Comparison of ENCODE assay signal across 8 cellular contexts in genomic region chr12:124861898-124862676, GRCh38. TPM values are rescaled to one million over a fixed set of nuclear protein-coding genes. Genes with fewer than 3 reads are reported as not detected.
DNase-seq lines count a peak whose midpoint lies in the region; ATAC-seq, FAIRE-seq and TF ChIP-seq lines count a peak whose summit lies in the region.

No MANE protein-coding gene starts in this region.

- no peak for TF ChIP-seq POLR2A in HCT116 (IDR thresholded peaks at IDR 0.05; ENCODE audit: borderline replicate concordance, extremely low read depth, insufficient read depth, insufficient read length)
- TF ChIP-seq POLR2A in HepG2 (IDR thresholded peaks at IDR 0.05; ENCODE audit: insufficient read depth in 1 of 2, low read depth in 2 of 2, low read length in 2 of 2), result no peak
- no peak for TF ChIP-seq POLR2A in stomach (IDR thresholded peaks at IDR 0.05)

- peak overlapping the region; percentile 68 to 92 for H3K4me3 ChIP-seq in HCT116 (replicated peaks in 1 of 2; ENCODE audit: low read depth in 1 of 2, low read length in 2 of 2)
- H3K4me3 ChIP-seq in HepG2 (replicated peaks in 1 of 3; ENCODE audit: insufficient read depth in 1 of 3, low read depth in 2 of 3, low read length in 3 of 3), result peak overlapping the region; percentile 76 to 94 (median 85)
- H3K4me3 ChIP-seq in stomach, result peak overlapping the region in 1 of 4 donors; percentile 95

- no peak overlapping the region for H2AFZ ChIP-seq in HCT116 (ENCODE audit: low read depth, low read length, poor library complexity, severe bottlenecking)
- H2AFZ ChIP-seq in HepG2 (ENCODE audit: low read length), result no peak overlapping the region

- no peaks in the 10 kb centered on the region for H3K9me3 Mint-ChIP-seq in CD4-positive, alpha-beta T cell
- H3K9me3 Mint-ChIP-seq in activated CD4-positive, alpha-beta memory T cell treated with anti-CD3 and anti-CD28 coated beads for 36 hours, result no peaks in the 10 kb centered on the region

- BruUV-seq in HCT116 (replicated peaks; lab: Mats Ljungman, UMichigan) (TSS peak; percentile 55), HepG2 (replicated peaks; lab: Mats Ljungman, UMichigan) (TSS peak; percentile 49)

- ATAC-seq in CD4-positive, alpha-beta T cell (ENCODE audit: poor library complexity), result no peak
- ATAC-seq in HCT116 (no peak), HepG2 (no peak), HG02840 (IDR thresholded peaks at IDR 0.05; ENCODE audit: low FRiP score, unreplicated experiment) (no peak)

- no peak for TF ChIP-seq CTCF in CD4-positive, alpha-beta T cell (IDR thresholded peaks at IDR 0.05)
- TF ChIP-seq CTCF in HCT116 (IDR thresholded peaks at IDR 0.05 in 2 of 3, conservative IDR thresholded peaks at IDR 0.05 in 1 of 3; ENCODE audit: borderline replicate concordance in 1 of 3, insufficient read depth in 1 of 3, low read depth in 2 of 3, low read length in 2 of 3) (no peak), HepG2 (CRISPR knock-in tag; IDR thresholded peaks at IDR 0.05) (no peak), stomach (IDR thresholded peaks at IDR 0.05) (no peak)

- H3K4me1 Mint-ChIP-seq in CD4-positive, alpha-beta T cell (ENCODE audit: low read depth), result peaks cover 19% of the 10 kb centered on the region
- H3K4me1 Mint-ChIP-seq in activated CD4-positive, alpha-beta memory T cell treated with anti-CD3 and anti-CD28 coated beads for 36 hours (ENCODE audit: low read depth), result peaks cover 18% of the 10 kb centered on the region

- no peak for DNase-seq in CD4-positive, alpha-beta T cell
- no peak for DNase-seq in HCT116 (ENCODE audit: low read depth, low spot score)
- DNase-seq in activated CD4-positive, alpha-beta memory T cell treated with anti-CD3 and anti-CD28 coated beads for 36 hours, result no peak
- no peak for DNase-seq in HepG2 (ENCODE audit: low spot score)
- DNase-seq in mucosa of gallbladder (ENCODE audit: low spot score), result no peak
- no peak for DNase-seq in NCI-H146 treated with DMSO at 0.1 percent for 48 hours (lab: John Stamatoyannopoulos, UW; ENCODE audit: unreplicated experiment)
- DNase-seq in stomach, result no peak

- no peaks in the 10 kb centered on the region for H3K27me3 Mint-ChIP-seq in CD4-positive, alpha-beta T cell
- no peaks in the 10 kb centered on the region for H3K27me3 Mint-ChIP-seq in activated CD4-positive, alpha-beta memory T cell treated with anti-CD3 and anti-CD28 coated beads for 36 hours

- H3K36me3 Mint-ChIP-seq in CD4-positive, alpha-beta T cell (ENCODE audit: low read depth), result no peaks in the 10 kb centered on the region
- no peaks in the 10 kb centered on the region for H3K36me3 Mint-ChIP-seq in activated CD4-positive, alpha-beta memory T cell treated with anti-CD3 and anti-CD28 coated beads for 36 hours

- CTCF ChIA-PET in CD4-positive, alpha-beta T cell (lab: Charles Lee), result no interaction called here
- CTCF ChIA-PET in HCT116 (lab: Charles Lee), result interaction anchor here (0.9 kb wide), 1 partner anchor 43 kb away, joined by 5 read pairs; no protein-coding TSS in a partner anchor
- CTCF ChIA-PET in activated CD4-positive, alpha-beta memory T cell treated with anti-CD3 and anti-CD28 coated beads for 36 hours (lab: Charles Lee), result interaction anchor here (0.9 kb wide), 1 partner anchor 45 kb away, joined by 3 read pairs; no protein-coding TSS in a partner anchor
- CTCF ChIA-PET in HepG2 (lab: Yijun Ruan, JAX; ENCODE audit: low intra/inter-chr PET ratio, low total read pairs), result interaction anchor here (2.9 kb wide), 1 partner anchor 37 kb away, joined by 18 read pairs; no protein-coding TSS in a partner anchor

- H3K27ac ChIP-seq in CD4-positive, alpha-beta T cell (ENCODE audit: low read depth, low read length), result no peak overlapping the region
- H3K27ac ChIP-seq in HCT116 (ENCODE audit: low read depth, low read length) (peak overlapping the region; percentile 93), HepG2 (ENCODE audit: extremely low read length, insufficient read depth, low read length) (peak overlapping the region; percentile 72), stomach (no peak overlapping the region)

- H3K9me3 ChIP-seq in CD4-positive, alpha-beta T cell (ENCODE audit: control insufficient read depth, low read length), result no peaks in the 10 kb centered on the region
- H3K9me3 ChIP-seq in HCT116 (ENCODE audit: control insufficient read depth in 1 of 2, insufficient read depth in 1 of 2, low read depth in 1 of 2, low read length in 2 of 2), result no peaks in the 10 kb centered on the region
- no peaks in the 10 kb centered on the region for H3K9me3 ChIP-seq in HepG2 (ENCODE audit: low read length)
- H3K9me3 ChIP-seq in stomach, result no peaks in the 10 kb centered on the region

- H3K4me3 Mint-ChIP-seq in CD4-positive, alpha-beta T cell, result peak overlapping the region; percentile 87
- H3K4me3 Mint-ChIP-seq in activated CD4-positive, alpha-beta memory T cell treated with anti-CD3 and anti-CD28 coated beads for 36 hours, result peak overlapping the region; percentile 68

- no peak overlapping the region for H3K27ac Mint-ChIP-seq in CD4-positive, alpha-beta T cell
- no peak overlapping the region for H3K27ac Mint-ChIP-seq in activated CD4-positive, alpha-beta memory T cell treated with anti-CD3 and anti-CD28 coated beads for 36 hours

- peak overlapping the region; percentile 92 for H3K9ac ChIP-seq in HCT116 (ENCODE audit: low read length)
- peak overlapping the region; percentile 89 for H3K9ac ChIP-seq in HepG2 (ENCODE audit: insufficient read depth, low read depth, low read length)

- in situ Hi-C loops in HepG2 (cut with HindIII; ENCODE audit: extremely low pct_ligation_motif_present, low pct_unique_long_range_greater_than_20kb), result no loop called here

- no peak for TF ChIP-seq RAD21 in HCT116 (IDR thresholded peaks at IDR 0.05; ENCODE audit: low read depth)
- TF ChIP-seq RAD21 in HepG2 (CRISPR knock-in tag; IDR thresholded peaks at IDR 0.05), result no peak

- POLR2A ChIA-PET in CD4-positive, alpha-beta T cell (lab: Charles Lee), result no interaction called here
- POLR2A ChIA-PET in HCT116 (lab: Charles Lee) (interaction anchor here (1.2 to 2.0 kb wide), 2 partner anchors 18 to 52 kb away, joined by 4 to 7 read pairs; partner anchors contain the start of gene UBC), HepG2 (lab: Yijun Ruan, JAX) (interaction anchor here (0.9 to 3.3 kb wide), 11 partner anchors 8 to 88 kb away, joined by 3 to 16 read pairs (median 4); partner anchors contain the start of gene UBC)
- POLR2A ChIA-PET in activated CD4-positive, alpha-beta memory T cell treated with anti-CD3 and anti-CD28 coated beads for 36 hours (lab: Charles Lee), result interaction anchor here (1.5 kb wide), 1 partner anchor 52 kb away, joined by 6 read pairs; the partner anchor contains the start of gene UBC

- peaks cover 20 to 32% of the 10 kb centered on the region in 2 experiments for H3K4me1 ChIP-seq in HCT116 (ENCODE audit: control insufficient read depth in 1 of 2, insufficient read depth in 2 of 2, low read length in 2 of 2)
- peaks cover 76% of the 10 kb centered on the region for H3K4me1 ChIP-seq in HepG2 (ENCODE audit: insufficient read depth, low read length)
- H3K4me1 ChIP-seq in stomach, result peaks cover 12 to 47% (median 31%) of the 10 kb centered on the region in 4 donors

- WGBS in HepG2 (ENCODE audit: low lambda C conversion rate), result 38% methylated on average over 8 of the region's 8 CpGs
- 76 to 84% (median 81%) methylated on average over 8 of the region's 8 CpGs for WGBS in stomach, 5 donors

- H3K36me3 ChIP-seq in HCT116 (ENCODE audit: control insufficient read depth in 1 of 2, insufficient read depth in 2 of 2, low read length in 2 of 2) (peaks cover 12% of the 10 kb centered on the region in 2 experiments), HepG2 (replicated peaks in 1 of 2; ENCODE audit: control insufficient read depth in 1 of 2, insufficient read depth in 2 of 2, low read length in 2 of 2) (peaks cover 6 to 24% of the 10 kb centered on the region in 2 experiments), stomach (no peaks in the 10 kb centered on the region)

- no peak for TF ChIP-seq EP300 in HepG2 (IDR thresholded peaks at IDR 0.05; ENCODE audit: low read depth in 2 of 2, low read length in 2 of 2)
- no peak for TF ChIP-seq EP300 in HepG2 (CRISPR knock-in tag; IDR thresholded peaks at IDR 0.05; ENCODE audit: borderline replicate concordance)
- no peak for TF ChIP-seq EP300 in stomach (IDR thresholded peaks at IDR 0.05)

- H3K9me2 ChIP-seq in HCT116 (ENCODE audit: insufficient read depth), result no peaks in the 10 kb centered on the region

- FAIRE-seq in HepG2 (lab: Jason Lieb, UNC), result no peak

- H3K4me2 ChIP-seq in HCT116 (ENCODE audit: low read length) (peak overlapping the region; percentile 79), HepG2 (ENCODE audit: low read depth, low read length) (peak overlapping the region; percentile 92)

- H4K20me1 ChIP-seq in HCT116 (ENCODE audit: insufficient read depth) (no peaks in the 10 kb centered on the region), HepG2 (ENCODE audit: insufficient read depth, low read length) (peaks cover 3% of the 10 kb centered on the region)

- H3K27me3 ChIP-seq in CD4-positive, alpha-beta T cell (ENCODE audit: control insufficient read depth, insufficient read depth, low read length), result no peaks in the 10 kb centered on the region
- no peaks in the 10 kb centered on the region for H3K27me3 ChIP-seq in HCT116 (ENCODE audit: insufficient read depth, low read length)
- H3K27me3 ChIP-seq in HepG2 (ENCODE audit: control insufficient read depth in 1 of 2, insufficient read depth in 2 of 2, low read length in 2 of 2), result no peaks in the 10 kb centered on the region; a peak in 1 of 5 replicates
- no peaks in the 10 kb centered on the region for H3K27me3 ChIP-seq in stomach

- peaks cover 61% of the 10 kb centered on the region for H3K79me2 ChIP-seq in HCT116 (ENCODE audit: insufficient read depth, low read length)
- H3K79me2 ChIP-seq in HepG2 (ENCODE audit: insufficient read depth, low read length), result peaks cover 60% of the 10 kb centered on the region

- intact Hi-C loops in CD4-positive, alpha-beta T cell (cut with DNase I, micrococcal nuclease), result loop anchor here (2.0 to 10.0 kb wide), 4 partner anchors 37 to 203 kb away; partner anchors contain the start of genes AACS (in 1 of the 2) and BRI3BP (in 1 of the 2)
- intact Hi-C loops in HCT116 (cut with micrococcal nuclease) (no loop called here), HepG2 (cut with micrococcal nuclease; ENCODE audit: unreplicated experiment) (loop anchor here (2.0 to 5.0 kb wide), 2 partner anchors 37 to 40 kb away; no protein-coding TSS in a partner anchor), stomach (cut with DNase I; ENCODE audit: low total_unique reads) (no loop called here)
- intact Hi-C loops in activated CD4-positive, alpha-beta memory T cell treated with anti-CD3 and anti-CD28 coated beads for 36 hours (cut with micrococcal nuclease), result loop anchor here (2.0 to 5.0 kb wide), 3 partner anchors 45 to 125 kb away; partner anchors contain the start of gene DHX37

- RAD21 ChIA-PET in HCT116 (lab: Charles Lee; ENCODE audit: low non-redundant PET in 1 of 2, low total read pairs in 2 of 2, uncharacterized antibody in 2 of 2, unreplicated experiment in 2 of 2), result no interaction called here

RNA-seq across cellular contexts. Expression of gene SCARB1, which starts 1.6 kb away (rescaled TPM):
- 1 to 10 TPM; 2.3 to 3.7 TPM for total RNA-seq in CD4-positive, alpha-beta T cell
- total RNA-seq in HCT116 (2021; ENCODE audit: unreplicated experiment) (95.5 TPM), HepG2 (2016; rRNA removed; fragmentation: Illumina TruSeq; extraction: Trizol) (33.2 and 63.4 TPM in 2 replicates), mucosa of gallbladder (102 TPM), stomach (10 to 100 TPM in 2 of 5 donors, 1 to 10 TPM in 3; 2.9 to 63.7 (median 8.3) TPM)
- polyA plus RNA-seq in HCT116 (2012), result 114 and 120 TPM in 2 replicates
- total RNA-seq in activated CD4-positive, alpha-beta memory T cell treated with anti-CD3 and anti-CD28 coated beads for 36 hours, result 10 to 100 TPM; 11.4 to 12.8 TPM
- total RNA-seq in HepG2 (2016; cell fraction: cytosol; rRNA removed; fragmentation: Illumina TruSeq; extraction: Trizol; ENCODE audit: low read depth), result 10.1 and 11.6 TPM in 2 replicates
- total RNA-seq in HepG2 (2016; cell fraction: insoluble cytoplasmic fraction; rRNA removed; fragmentation: Illumina TruSeq; extraction: Trizol), result 24.7 and 65.3 TPM in 2 replicates
- 32.7 and 33.2 TPM in 2 replicates for total RNA-seq in HepG2 (2016; cell fraction: membrane; rRNA removed; fragmentation: Illumina TruSeq; extraction: Trizol)
- total RNA-seq in HepG2 (2016; cell fraction: nucleus; rRNA removed; fragmentation: Illumina TruSeq; extraction: Trizol), result 82.8 and 99.0 TPM in 2 replicates
- polyA plus RNA-seq in HepG2 (2011; rRNA removed) (160 and 189 TPM in 2 replicates), stomach (10 to 100 TPM in 1 of 3 donors, 1 to 10 TPM in 2; 6.7 to 19.4 (median 9.3) TPM)
- polyA plus RNA-seq in HepG2 (2011; cell fraction: cytosol; rRNA removed), result 208 and 213 TPM in 2 replicates
- polyA plus RNA-seq in HepG2 (2011; cell fraction: nucleus; rRNA removed), result 869 and 1,053 TPM in 2 replicates
- polyA plus RNA-seq in HepG2 (2012), result 214 and 253 TPM in 2 replicates
- 18.1 and 20.1 TPM in 2 replicates for polyA plus RNA-seq in HepG2 (2016; cell fraction: cytosol; fragmentation: Illumina TruSeq; extraction: Trizol; ENCODE audit: low read depth)
- 42.8 and 60.7 TPM in 2 replicates for polyA plus RNA-seq in HepG2 (2016; cell fraction: insoluble cytoplasmic fraction; fragmentation: Illumina TruSeq; extraction: Trizol; ENCODE audit: low read depth)
- polyA plus RNA-seq in HepG2 (2016; cell fraction: membrane; fragmentation: Illumina TruSeq; extraction: Trizol; ENCODE audit: low read depth), result 42.2 and 44.0 TPM in 2 replicates
- polyA plus RNA-seq in HepG2 (2016; cell fraction: nucleus; fragmentation: Illumina TruSeq; extraction: Trizol; ENCODE audit: insufficient read depth, low read depth), result 235 and 236 TPM in 2 replicates
- polyA minus RNA-seq in HepG2 (2011; rRNA and poly(A)+ RNA removed; ENCODE audit: low replicate concordance), result 104 and 367 TPM in 2 replicates
- polyA minus RNA-seq in HepG2 (2011; cell fraction: cytosol; rRNA and poly(A)+ RNA removed), result 143 and 183 TPM in 2 replicates
- 104 and 119 TPM in 2 replicates for polyA minus RNA-seq in HepG2 (2011; cell fraction: nucleus; rRNA and poly(A)+ RNA removed)

RNA-seq across cellular contexts. Expression of gene UBC, which starts 52.4 kb away (rescaled TPM):
- total RNA-seq in CD4-positive, alpha-beta T cell, result 1,000 to 10,000 TPM; 1,389 to 1,410 TPM
- total RNA-seq in HCT116 (2021; ENCODE audit: unreplicated experiment) (1,259 TPM), HepG2 (2016; rRNA removed; fragmentation: Illumina TruSeq; extraction: Trizol) (805 and 1,167 TPM in 2 replicates), mucosa of gallbladder (1,032 TPM), stomach (1,000 to 10,000 TPM in 3 of 5 donors, 100 to 1,000 TPM in 2; 409 to 1,431 (median 1,065) TPM)
- polyA plus RNA-seq in HCT116 (2012), result 1,986 and 3,408 TPM in 2 replicates
- 100 to 1,000 TPM; 940 to 950 TPM for total RNA-seq in activated CD4-positive, alpha-beta memory T cell treated with anti-CD3 and anti-CD28 coated beads for 36 hours
- total RNA-seq in HepG2 (2016; cell fraction: cytosol; rRNA removed; fragmentation: Illumina TruSeq; extraction: Trizol; ENCODE audit: low read depth), result 330 and 384 TPM in 2 replicates
- 802 and 1,160 TPM in 2 replicates for total RNA-seq in HepG2 (2016; cell fraction: insoluble cytoplasmic fraction; rRNA removed; fragmentation: Illumina TruSeq; extraction: Trizol)
- total RNA-seq in HepG2 (2016; cell fraction: membrane; rRNA removed; fragmentation: Illumina TruSeq; extraction: Trizol), result 388 and 438 TPM in 2 replicates
- 473 and 495 TPM in 2 replicates for total RNA-seq in HepG2 (2016; cell fraction: nucleus; rRNA removed; fragmentation: Illumina TruSeq; extraction: Trizol)
- polyA plus RNA-seq in HepG2 (2011; rRNA removed) (1,432 and 1,529 TPM in 2 replicates), stomach (1,000 to 10,000 TPM in 1 of 3 donors, 100 to 1,000 TPM in 2; 875 to 1,080 (median 957) TPM)
- polyA plus RNA-seq in HepG2 (2011; cell fraction: cytosol; rRNA removed), result 1,350 and 1,708 TPM in 2 replicates
- 541 and 721 TPM in 2 replicates for polyA plus RNA-seq in HepG2 (2011; cell fraction: nucleus; rRNA removed)
- 920 and 1,315 TPM in 2 replicates for polyA plus RNA-seq in HepG2 (2012)
- 299 and 343 TPM in 2 replicates for polyA plus RNA-seq in HepG2 (2016; cell fraction: cytosol; fragmentation: Illumina TruSeq; extraction: Trizol; ENCODE audit: low read depth)
- polyA plus RNA-seq in HepG2 (2016; cell fraction: insoluble cytoplasmic fraction; fragmentation: Illumina TruSeq; extraction: Trizol; ENCODE audit: low read depth), result 1,055 and 1,063 TPM in 2 replicates
- polyA plus RNA-seq in HepG2 (2016; cell fraction: membrane; fragmentation: Illumina TruSeq; extraction: Trizol; ENCODE audit: low read depth), result 279 and 340 TPM in 2 replicates
- 688 and 691 TPM in 2 replicates for polyA plus RNA-seq in HepG2 (2016; cell fraction: nucleus; fragmentation: Illumina TruSeq; extraction: Trizol; ENCODE audit: insufficient read depth, low read depth)
- polyA minus RNA-seq in HepG2 (2011; rRNA and poly(A)+ RNA removed; ENCODE audit: low replicate concordance), result 531 and 665 TPM in 2 replicates
- polyA minus RNA-seq in HepG2 (2011; cell fraction: cytosol; rRNA and poly(A)+ RNA removed), result 412 and 617 TPM in 2 replicates
- 99.5 and 162 TPM in 2 replicates for polyA minus RNA-seq in HepG2 (2011; cell fraction: nucleus; rRNA and poly(A)+ RNA removed)

Comparison
In these comparisons a context has a peak if more than half of its experiments do, and no peak if none do; other contexts are left out.
1. H3K27ac ChIP-seq: peak in HCT116 (single experiment) and HepG2 (single experiment); none in CD4-positive, alpha-beta T cell (single experiment) and stomach (0 of 5).
2. intact Hi-C loops: an anchor here in CD4-positive, alpha-beta T cell (2.0 to 10.0 kb wide), activated CD4-positive, alpha-beta memory T cell treated with anti-CD3 and anti-CD28 coated beads for 36 hours (2.0 to 5.0 kb wide) and HepG2 (2.0 to 5.0 kb wide); none called in HCT116 and stomach.